Comparison of ENCODE assay signal across 1 cellular context in the genomic region with DNA sequence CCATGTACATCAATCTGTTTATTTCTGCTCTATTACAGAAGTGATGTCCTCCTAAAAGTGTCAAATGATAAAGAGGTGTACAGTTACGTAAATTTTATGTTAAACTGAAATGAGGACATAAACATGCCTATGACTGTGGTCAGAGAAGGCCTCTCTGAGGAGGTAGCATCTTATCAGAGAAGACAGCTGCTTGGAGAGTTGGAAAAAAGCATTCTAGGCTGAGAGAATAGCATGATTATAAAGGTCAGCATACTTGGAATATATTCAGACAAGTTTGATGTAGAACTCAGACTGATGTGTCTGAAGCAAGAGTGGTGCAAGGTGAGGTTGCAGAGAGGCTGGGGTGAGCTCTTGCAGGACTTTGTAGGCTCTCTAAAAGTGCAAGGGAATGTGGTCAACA.
TF ChIP-seq lines count a peak whose summit lies in the region.

No MANE protein-coding gene starts in this region.

TF ChIP-seq in WTC11, 78 proteins besides CTCF, POLR2A, EP300 and RAD21 (continued from another document):
- TF ChIP-seq, protein P1, sequence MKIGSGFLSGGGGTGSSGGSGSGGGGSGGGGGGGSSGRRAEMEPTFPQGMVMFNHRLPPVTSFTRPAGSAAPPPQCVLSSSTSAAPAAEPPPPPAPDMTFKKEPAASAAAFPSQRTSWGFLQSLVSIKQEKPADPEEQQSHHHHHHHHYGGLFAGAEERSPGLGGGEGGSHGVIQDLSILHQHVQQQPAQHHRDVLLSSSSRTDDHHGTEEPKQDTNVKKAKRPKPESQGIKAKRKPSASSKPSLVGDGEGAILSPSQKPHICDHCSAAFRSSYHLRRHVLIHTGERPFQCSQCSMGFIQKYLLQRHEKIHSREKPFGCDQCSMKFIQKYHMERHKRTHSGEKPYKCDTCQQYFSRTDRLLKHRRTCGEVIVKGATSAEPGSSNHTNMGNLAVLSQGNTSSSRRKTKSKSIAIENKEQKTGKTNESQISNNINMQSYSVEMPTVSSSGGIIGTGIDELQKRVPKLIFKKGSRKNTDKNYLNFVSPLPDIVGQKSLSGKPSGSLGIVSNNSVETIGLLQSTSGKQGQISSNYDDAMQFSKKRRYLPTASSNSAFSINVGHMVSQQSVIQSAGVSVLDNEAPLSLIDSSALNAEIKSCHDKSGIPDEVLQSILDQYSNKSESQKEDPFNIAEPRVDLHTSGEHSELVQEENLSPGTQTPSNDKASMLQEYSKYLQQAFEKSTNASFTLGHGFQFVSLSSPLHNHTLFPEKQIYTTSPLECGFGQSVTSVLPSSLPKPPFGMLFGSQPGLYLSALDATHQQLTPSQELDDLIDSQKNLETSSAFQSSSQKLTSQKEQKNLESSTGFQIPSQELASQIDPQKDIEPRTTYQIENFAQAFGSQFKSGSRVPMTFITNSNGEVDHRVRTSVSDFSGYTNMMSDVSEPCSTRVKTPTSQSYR (CRISPR knock-in tag; IDR thresholded peaks at IDR 0.05), result no peak
- TF ChIP-seq, protein P2, sequence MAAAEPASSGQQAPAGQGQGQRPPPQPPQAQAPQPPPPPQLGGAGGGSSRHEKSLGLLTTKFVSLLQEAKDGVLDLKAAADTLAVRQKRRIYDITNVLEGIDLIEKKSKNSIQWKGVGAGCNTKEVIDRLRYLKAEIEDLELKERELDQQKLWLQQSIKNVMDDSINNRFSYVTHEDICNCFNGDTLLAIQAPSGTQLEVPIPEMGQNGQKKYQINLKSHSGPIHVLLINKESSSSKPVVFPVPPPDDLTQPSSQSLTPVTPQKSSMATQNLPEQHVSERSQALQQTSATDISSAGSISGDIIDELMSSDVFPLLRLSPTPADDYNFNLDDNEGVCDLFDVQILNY (CRISPR knock-in tag; IDR thresholded peaks at IDR 0.05), result no peak
- no peak for TF ChIP-seq SOX15 (CRISPR knock-in tag; IDR thresholded peaks at IDR 0.05)
- TF ChIP-seq JUN (CRISPR knock-in tag; IDR thresholded peaks at IDR 0.05), result no peak
TF ChIP-seq in WTC11: peak in this region for 0.
